In the genomic region with DNA sequence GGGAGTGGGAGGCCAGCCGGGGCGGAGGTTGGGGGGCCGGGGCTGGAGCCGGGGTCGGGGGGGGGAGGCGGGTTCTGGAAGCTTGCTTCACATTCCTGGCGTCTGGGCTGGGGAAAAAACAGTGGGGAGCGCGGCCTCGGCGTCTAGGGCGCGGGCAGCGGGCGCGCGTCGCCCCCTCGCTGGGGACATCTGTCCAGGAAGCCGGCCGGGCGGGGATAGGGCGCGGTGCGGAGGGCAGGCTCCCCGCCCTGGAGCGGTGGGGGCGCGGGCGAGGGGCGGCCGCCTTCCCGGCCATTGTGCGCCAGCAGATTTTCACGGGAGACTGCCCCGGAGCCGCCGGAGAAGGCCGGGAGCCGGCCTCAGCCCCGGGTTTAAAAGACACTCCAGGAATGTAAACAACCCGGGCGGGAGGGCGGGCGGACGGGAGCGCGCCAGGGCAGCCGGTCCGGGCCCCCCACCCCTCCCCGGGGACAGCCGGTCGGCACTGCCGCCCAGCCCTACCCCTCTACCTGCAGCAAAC, we compare ENCODE assay signal across 1 cellular context.
TF ChIP-seq lines count a peak whose summit lies in the region.

No MANE protein-coding gene starts in this region.

TF ChIP-seq in liver, 16 proteins besides CTCF, POLR2A, EP300 and RAD21 (continued from another document):
- TF ChIP-seq REST (IDR thresholded peaks at IDR 0.05) (no peak), HNF4A (conservative IDR thresholded peaks at IDR 0.05) (no peak), EGR1 (IDR thresholded peaks at IDR 0.05; ENCODE audit: low read depth in 2 of 2) (no peak), HNF4G (IDR thresholded peaks at IDR 0.05) (no peak)
